In the genomic region with DNA sequence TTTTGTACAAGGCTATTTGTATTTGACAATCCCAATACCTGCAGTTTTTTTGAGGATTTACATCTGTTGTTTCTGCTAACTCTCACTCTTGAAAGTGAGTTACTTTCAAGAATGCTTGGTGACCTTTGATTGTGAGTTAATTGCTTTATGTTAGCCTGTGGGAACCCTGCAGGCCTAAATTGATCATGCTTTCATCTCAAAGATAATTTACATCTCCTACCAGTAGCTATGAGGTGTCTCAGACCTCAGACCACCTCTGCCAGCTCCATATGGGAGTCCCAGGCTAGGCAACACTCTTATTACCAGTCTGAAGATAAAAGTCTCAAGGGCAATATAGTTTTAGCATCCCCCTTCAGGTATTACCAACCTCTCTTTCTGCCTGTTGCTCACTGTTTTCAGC, we compare ENCODE assay signal across 18 cellular contexts.
"Had no signal": no experiment of that assay in that cellular context is flagged by ENCODE, and none has a peak within 500 bp of the region (broad histone marks: within the 10 kb centered on the region; RNA-seq: fewer than 3 reads in every experiment).

No MANE protein-coding gene starts in this region.

- DNase-seq: dermis blood vessel endothelial cell; dorsolateral prefrontal cortex; effector CD4-positive, alpha-beta T cell; effector memory CD4-positive, alpha-beta T cell; foreskin keratinocyte; heart left ventricle; hypothalamus; immature natural killer cell; islet precursor cell; kidney; left cardiac atrium; left lung; left ventricle myocardium superior; lower lobe of right lung; mesenchymal stem cell; mucosa of descending colon had no signal

- H3K36me3 Mint-ChIP-seq: immature natural killer cell, mesothelial cell of epicardium had no signal

- H3K4me1 Mint-ChIP-seq: mesothelial cell of epicardium had no signal

- H3K27ac Mint-ChIP-seq: immature natural killer cell, mesothelial cell of epicardium had no signal

- ATAC-seq: foreskin keratinocyte, gastroesophageal sphincter, heart left ventricle, left cardiac atrium, left lung, left ventricle myocardium superior, lower lobe of right lung, mucosa of descending colon had no signal

- H3K4me3 Mint-ChIP-seq: immature natural killer cell, mesothelial cell of epicardium had no signal

- H3K9me3 Mint-ChIP-seq: mesothelial cell of epicardium had no signal
